ENCODE assay signal across 13 cellular contexts in the genomic region with DNA sequence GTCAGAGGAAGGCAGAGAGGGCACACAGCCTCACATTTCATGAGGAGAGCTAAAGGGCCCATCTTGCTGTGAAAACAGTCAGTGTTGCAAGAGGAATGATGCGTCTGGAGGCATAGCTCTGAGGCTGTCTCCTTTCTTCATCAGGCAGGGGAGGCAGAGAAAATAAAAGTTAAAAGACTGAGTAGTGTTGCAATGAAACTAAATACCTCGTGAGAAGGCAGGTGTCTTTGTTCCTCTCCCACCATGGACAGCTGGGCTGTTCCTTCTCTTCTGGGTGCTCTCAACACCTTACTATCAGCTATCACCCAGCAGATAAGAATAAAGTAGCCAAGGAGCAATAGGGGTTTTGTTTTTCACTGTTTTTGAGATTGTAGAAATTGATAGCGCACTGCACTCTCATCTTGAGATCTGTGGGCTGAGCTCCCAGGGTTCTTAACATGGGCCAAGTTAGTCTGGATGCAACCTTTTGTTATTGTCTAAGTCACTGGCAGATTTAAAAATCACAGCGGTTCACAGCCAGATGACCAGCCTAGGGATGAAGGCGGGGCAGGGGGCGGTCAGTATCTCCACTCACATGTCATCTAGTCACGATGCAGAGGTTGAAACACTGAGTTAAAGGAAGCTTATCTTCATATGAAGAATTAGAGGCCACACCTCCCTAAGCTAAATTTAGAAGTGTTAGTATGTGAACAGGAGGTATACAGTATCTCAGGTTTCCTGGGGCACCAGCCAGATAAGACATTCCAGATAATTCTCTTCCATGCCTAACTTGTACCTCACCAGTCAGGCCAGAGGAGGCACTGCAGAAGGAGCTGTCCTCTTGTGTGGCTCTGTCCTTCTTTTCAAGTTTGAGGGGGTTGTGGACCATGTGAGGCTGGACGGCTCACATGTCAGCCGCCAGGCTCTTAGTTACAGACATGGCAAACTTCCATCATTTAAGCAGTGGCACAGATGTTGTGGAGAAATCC. TPM values are rescaled to one million over a fixed set of nuclear protein-coding genes. Genes with fewer than 3 reads are reported as not detected.
A peak's percentile ranks its signal among the peaks of the same experiment; 100 is the strongest.
DNase-seq lines count a peak whose midpoint lies in the region; ATAC-seq and TF ChIP-seq lines count a peak whose summit lies in the region.
"Had no signal": no experiment of that assay in that cellular context is flagged by ENCODE, and none has a peak within 500 bp of the region (broad histone marks: within the 10 kb centered on the region; RNA-seq: fewer than 3 reads in every experiment).

No MANE protein-coding gene starts in this region.

- peak overlapping the region; percentile 23 for H3K4me2 ChIP-seq in parathyroid adenoma (ENCODE audit: low read length)

- no peak overlapping the region for H2AFZ ChIP-seq in parathyroid adenoma

- H3K27ac ChIP-seq in cardiac muscle cell (peak overlapping the region; percentile 95), parathyroid adenoma (peak overlapping the region; percentile 47), substantia nigra (ENCODE audit: low read depth, low read length, poor library complexity, severe bottlenecking) (no peak overlapping the region)

- H3K27me3 ChIP-seq in cardiac muscle cell (no peaks in the 10 kb centered on the region), parathyroid adenoma (ENCODE audit: control insufficient read depth, insufficient read depth, low read length) (no peaks in the 10 kb centered on the region)
- H3K27me3 ChIP-seq: adrenal gland, MG63 had no signal

- no peak overlapping the region for H3K9ac ChIP-seq in parathyroid adenoma

- TF ChIP-seq CTCF in cardiac muscle cell (IDR thresholded peaks at IDR 0.05; ENCODE audit: low read depth, low read length) (no peak), parathyroid adenoma (IDR thresholded peaks at IDR 0.05) (peak; percentile 25)

- DNase-seq in DMS 273 treated with DMSO at 0.1 percent for 48 hours (lab: John Stamatoyannopoulos, UW) = peak; percentile 55
- peak; percentile 8 for DNase-seq in OCI-M1 (lab: John Stamatoyannopoulos, UW)
- peak; percentile 5 to 90 for DNase-seq in cardiac muscle cell (ENCODE audit: low read depth in 1 of 2, low spot score in 1 of 2)
- no peak for DNase-seq in NCI-H2029 (lab: John Stamatoyannopoulos, UW)
- no peak for DNase-seq in substantia nigra (lab: John Stamatoyannopoulos, UW)
- DNase-seq in SW 1271 (lab: John Stamatoyannopoulos, UW) = no peak
- DNase-seq: AML-193, MG63, NCI-H774 had no signal

- H3K36me3 ChIP-seq in cardiac muscle cell (no peaks in the 10 kb centered on the region), parathyroid adenoma (ENCODE audit: control insufficient read depth, insufficient read depth, low read length) (no peaks in the 10 kb centered on the region)
- H3K36me3 ChIP-seq: adrenal gland, HAP-1, MG63 had no signal

- peaks cover 44% of the 10 kb centered on the region for H3K4me1 ChIP-seq in cardiac muscle cell (ENCODE audit: low read depth)
- no peaks in the 10 kb centered on the region for H3K4me1 ChIP-seq in parathyroid adenoma
- H3K4me1 ChIP-seq: HAP-1 had no signal

- H3K4me3 ChIP-seq in cardiac muscle cell = no peak overlapping the region
- no peak overlapping the region for H3K4me3 ChIP-seq in parathyroid adenoma (ENCODE audit: low read depth, low read length)
- H3K4me3 ChIP-seq: adrenal gland, HAP-1, MG63 had no signal

- H3K79me2 ChIP-seq in parathyroid adenoma = no peaks in the 10 kb centered on the region

- ATAC-seq in HG03159 (IDR thresholded peaks at IDR 0.05; ENCODE audit: unreplicated experiment) = no peak

- H3K9me3 ChIP-seq in cardiac muscle cell (ENCODE audit: low read depth) (no peaks in the 10 kb centered on the region), parathyroid adenoma (ENCODE audit: control insufficient read depth, low read length) (no peaks in the 10 kb centered on the region)
- H3K9me3 ChIP-seq: adrenal gland, HAP-1, MG63 had no signal

RNA-seq across cellular contexts. Expression of gene PARM1, which starts 36.9 kb away (rescaled TPM):
- total RNA-seq in cardiac muscle cell = 8.0 and 11.3 TPM in 2 replicates
- 8.1 and 10.9 TPM in 2 replicates for polyA plus RNA-seq in cardiac muscle cell

Comparison
In these comparisons a context has a peak if more than half of its experiments do, and no peak if none do; other contexts are left out.
1. DNase-seq: peak in DMS 273 treated with DMSO at 0.1 percent for 48 hours (single experiment), OCI-M1 (single experiment) and cardiac muscle cell (2 of 2); none in NCI-H2029 (single experiment), substantia nigra (0 of 49) and SW 1271 (0 of 2).